In genomic region chr2:69436937-69437750, GRCh38 we compare ENCODE assay signal across 1 cellular context.
TF ChIP-seq lines count a peak whose summit lies in the region.

Gene NFU1 (minus strand): TSS chr2:69437435. CDS start chr2:69437422, 13 bp downstream.

TF ChIP-seq in K562, 482 proteins besides CTCF, POLR2A, EP300 and RAD21 (continued from another document and continues in another):
- TF ChIP-seq THRB (CRISPR knock-in tag; conservative IDR thresholded peaks at IDR 0.05) = no peak
- TF ChIP-seq ZNF282 (CRISPR knock-in tag; IDR thresholded peaks at IDR 0.05) = no peak
- peak; percentile 55 for TF ChIP-seq L3MBTL2 (IDR thresholded peaks at IDR 0.05)
- TF ChIP-seq NFE2L1 (tag; IDR thresholded peaks at IDR 0.05; ENCODE audit: borderline replicate concordance, low read depth) = no peak
- TF ChIP-seq CHAMP1 (IDR thresholded peaks at IDR 0.05) = no peak
- no peak for TF ChIP-seq MBD1 (CRISPR knock-in tag; IDR thresholded peaks at IDR 0.05)
- no peak for TF ChIP-seq ARID3A (IDR thresholded peaks at IDR 0.05; ENCODE audit: borderline replicate concordance, low read depth, low read length)
- TF ChIP-seq SPI1 (IDR thresholded peaks at IDR 0.05; ENCODE audit: borderline replicate concordance, low read depth, low read length) = no peak
- no peak for TF ChIP-seq PCBP2 (IDR thresholded peaks at IDR 0.05; ENCODE audit: low read depth, low read length, poor library complexity, severe bottlenecking)
- peak; percentile 65; the same call in 1 of the 2 replicates for TF ChIP-seq GABPB1 (CRISPR knock-in tag; IDR thresholded peaks at IDR 0.05)
- TF ChIP-seq RCOR1 (IDR thresholded peaks at IDR 0.05; ENCODE audit: borderline replicate concordance in 1 of 2, low read depth in 2 of 2, low read length in 2 of 2) = peak in 1 of 2 experiments; percentile 77; a peak in 2 of 4 replicates
- no peak for TF ChIP-seq TCFL5 (CRISPR knock-in tag; conservative IDR thresholded peaks at IDR 0.05)
- TF ChIP-seq E2F4 (CRISPR knock-in tag; IDR thresholded peaks at IDR 0.05; ENCODE audit: low read depth) = peak; percentile 51; the same call in 1 of the 2 replicates
- TF ChIP-seq HDAC1 (IDR thresholded peaks at IDR 0.05) = 0 out of 4 replicates have a peak, but pooled peaks of 1 of the 2 experiments have one; percentile 51
- TF ChIP-seq ZNF311 (CRISPR knock-in tag; IDR thresholded peaks at IDR 0.05) = no peak
- no peak for TF ChIP-seq SLC30A9 (CRISPR knock-in tag; IDR thresholded peaks at IDR 0.05)
- TF ChIP-seq HSF4 (CRISPR knock-in tag; IDR thresholded peaks at IDR 0.05; ENCODE audit: borderline replicate concordance) = no peak
- TF ChIP-seq HNRNPUL1 (IDR thresholded peaks at IDR 0.05; ENCODE audit: low read length) = no peak
- peak; percentile 91 for TF ChIP-seq CXXC5 (CRISPR knock-in tag; IDR thresholded peaks at IDR 0.05)
- peak; percentile 33 for TF ChIP-seq ELF1 (tag; IDR thresholded peaks at IDR 0.05)
- no peak for TF ChIP-seq E2F8 (IDR thresholded peaks at IDR 0.05; ENCODE audit: low read depth, partially characterized antibody)
- TF ChIP-seq HDAC6 (IDR thresholded peaks at IDR 0.05; ENCODE audit: low read depth, low read length) = no peak
- TF ChIP-seq PCBP1 (IDR thresholded peaks at IDR 0.05; ENCODE audit: low read depth, low read length, poor library complexity, severe bottlenecking) = no peak
- TF ChIP-seq NR3C1 (CRISPR knock-in tag; IDR thresholded peaks at IDR 0.05) = no peak
- no peak for TF ChIP-seq ZC3H4 (CRISPR knock-in tag; IDR thresholded peaks at IDR 0.05; ENCODE audit: borderline replicate concordance)
- TF ChIP-seq FOXJ2 (tag; IDR thresholded peaks at IDR 0.05) = no peak
- no peak for TF ChIP-seq HMGXB4 (CRISPR knock-in tag; IDR thresholded peaks at IDR 0.05)
- no peak for TF ChIP-seq FOXJ3 (CRISPR knock-in tag; IDR thresholded peaks at IDR 0.05)
- TF ChIP-seq ASH1L (IDR thresholded peaks at IDR 0.05; ENCODE audit: borderline replicate concordance, low read depth, partially characterized antibody) = no peak
- no peak for TF ChIP-seq ZNF699 (CRISPR knock-in tag; IDR thresholded peaks at IDR 0.05; ENCODE audit: insufficient replicate concordance)
- 0 out of 2 replicates have a peak, but pooled peaks have one; percentile 35 for TF ChIP-seq KAT8 (IDR thresholded peaks at IDR 0.05; ENCODE audit: low read depth)
- no peak for TF ChIP-seq ZZZ3 (IDR thresholded peaks at IDR 0.05)
- TF ChIP-seq CCAR2 (IDR thresholded peaks at IDR 0.05; ENCODE audit: low read depth, low read length) = no peak
- no peak for TF ChIP-seq NR2C2 (CRISPR knock-in tag; IDR thresholded peaks at IDR 0.05)
- peak; percentile 48; the same call in 1 of the 2 replicates for TF ChIP-seq NR2C2 (tag; IDR thresholded peaks at IDR 0.05)
- no peak for TF ChIP-seq ZNF165 (CRISPR knock-in tag; IDR thresholded peaks at IDR 0.05; ENCODE audit: borderline replicate concordance)
- TF ChIP-seq HDAC3 (IDR thresholded peaks at IDR 0.05; ENCODE audit: borderline replicate concordance, partially characterized antibody) = peak; percentile 99
- TF ChIP-seq TAF1 (IDR thresholded peaks at IDR 0.05; ENCODE audit: control insufficient read depth, extremely low read depth, insufficient read depth, low read length, severe bottlenecking) = peak; percentile 94
- TF ChIP-seq EWSR1 (IDR thresholded peaks at IDR 0.05; ENCODE audit: borderline replicate concordance, low read depth, partially characterized antibody) = no peak
- no peak for TF ChIP-seq ID3 (CRISPR knock-in tag; IDR thresholded peaks at IDR 0.05)
- TF ChIP-seq ID3 (tag; IDR thresholded peaks at IDR 0.05) = no peak
- peak; percentile 43; the same call in 1 of the 2 replicates for TF ChIP-seq HCFC1 (IDR thresholded peaks at IDR 0.05; ENCODE audit: low read depth, low read length)
- TF ChIP-seq ZNF41 (CRISPR knock-in tag; conservative IDR thresholded peaks at IDR 0.05) = no peak
- no peak for TF ChIP-seq ZNF778 (CRISPR knock-in tag; IDR thresholded peaks at IDR 0.05)
- TF ChIP-seq SOX6 (IDR thresholded peaks at IDR 0.05) = 0 out of 2 replicates have a peak, but pooled peaks have one; percentile 18
- no peak for TF ChIP-seq PPARD (CRISPR knock-in tag; IDR thresholded peaks at IDR 0.05)
- peak; percentile 84; the same call in 1 of the 2 replicates for TF ChIP-seq CBX1 (IDR thresholded peaks at IDR 0.05; ENCODE audit: low read depth)
- TF ChIP-seq ELF2 (CRISPR knock-in tag; IDR thresholded peaks at IDR 0.05) = no peak; the same call in 1 of the 2 replicates
- TF ChIP-seq ZBTB9 (CRISPR knock-in tag; IDR thresholded peaks at IDR 0.05) = no peak
- TF ChIP-seq NONO (IDR thresholded peaks at IDR 0.05; ENCODE audit: low read depth in 2 of 2, low read length in 1 of 2) = peak in 1 of 2 experiments; percentile 80; a peak in 2 of 4 replicates
- TF ChIP-seq NEUROD1 (IDR thresholded peaks at IDR 0.05; ENCODE audit: borderline replicate concordance, low read depth, low read length, partially characterized antibody) = peak; percentile 62
- peak; percentile 70 for TF ChIP-seq EP400 (IDR thresholded peaks at IDR 0.05)
- 0 out of 2 replicates have a peak, but pooled peaks have one; percentile 36 for TF ChIP-seq ZNF740 (CRISPR knock-in tag; IDR thresholded peaks at IDR 0.05)
- TF ChIP-seq ZNF740 (tag; IDR thresholded peaks at IDR 0.05) = no peak
- no peak for TF ChIP-seq CBFA2T3 (IDR thresholded peaks at IDR 0.05)
